ENCODE assay signal across 35 cellular contexts in genomic region chr13:33405371-33405770, GRCh38.
"Had no signal": no experiment of that assay in that cellular context is flagged by ENCODE, and none has a peak within 500 bp of the region (broad histone marks: within the 10 kb centered on the region; RNA-seq: fewer than 3 reads in every experiment).

No MANE protein-coding gene starts in this region.

- ATAC-seq: activated CD4-positive, alpha-beta T cell treated with anti-CD3 and anti-CD28 coated beads for 36 hours; activated CD4-positive, CD25-positive, alpha-beta regulatory T cell treated with anti-CD3 and anti-CD28 coated beads, Interleukin-2, amount 50 U/mL, for 24 hours; activated CD8-positive, alpha-beta memory T cell treated with anti-CD3 and anti-CD28 coated beads, Interleukin-2, amount 10 ng/mL, durations not matched to agents 7 days and 5 days; activated CD8-positive, alpha-beta T cell treated with anti-CD3 and anti-CD28 coated beads, Interleukin-2, amount 10 ng/mL, durations not matched to agents 7 days and 5 days; activated naive CD8-positive, alpha-beta T cell treated with anti-CD3 and anti-CD28 coated beads, Interleukin-2, amount 50 U/mL, for 24 hours; T-helper 17 cell; WTC11 had no signal

- H3K36me3 Mint-ChIP-seq: activated CD8-positive, alpha-beta memory T cell treated with anti-CD3 and anti-CD28 coated beads, Interleukin-2, amount 10 ng/mL, durations not matched to agents 7 days and 5 days; activated naive CD4-positive, alpha-beta T cell treated with anti-CD3 and anti-CD28 coated beads, Interleukin-2, amount 10 ng/mL, durations not matched to agents 7 days and 5 days; activated naive CD4-positive, alpha-beta T cell treated with anti-CD3 and anti-CD28 coated beads, Interleukin-2, amount 50 U/mL, for 24 hours; activated naive CD8-positive, alpha-beta T cell; activated naive CD8-positive, alpha-beta T cell treated with anti-CD3 and anti-CD28 coated beads, Interleukin-2, amount 10 ng/mL, durations not matched to agents 7 days and 5 days; brain; WTC11 had no signal

- H3K4me1 ChIP-seq: ascending aorta had no signal

- H3K9me3 Mint-ChIP-seq: activated CD4-positive, alpha-beta memory T cell treated with anti-CD3 and anti-CD28 coated beads, Interleukin-2, amount 10 ng/mL, durations not matched to agents 7 days and 5 days; activated CD4-positive, alpha-beta T cell treated with anti-CD3 and anti-CD28 coated beads, Interleukin-2, amount 10 ng/mL, durations not matched to agents 7 days and 5 days; activated naive CD4-positive, alpha-beta T cell treated with anti-CD3 and anti-CD28 coated beads, Interleukin-2, amount 10 ng/mL, durations not matched to agents 7 days and 5 days; activated naive CD4-positive, alpha-beta T cell treated with anti-CD3 and anti-CD28 coated beads, Interleukin-2, amount 50 U/mL, for 24 hours; activated naive CD8-positive, alpha-beta T cell treated with anti-CD3 and anti-CD28 coated beads, Interleukin-2, amount 10 ng/mL, durations not matched to agents 7 days and 5 days; activated naive CD8-positive, alpha-beta T cell treated with anti-CD3 and anti-CD28 coated beads, Interleukin-2, amount 50 U/mL, for 24 hours; activated T-cell treated with anti-CD3 and anti-CD28 coated beads, Interleukin-2, amount 50 U/mL, for 24 hours; activated T-helper 2 cell treated with anti-CD3 and anti-CD28 coated beads, Interferon-gamma antibody, Interleukin-2, Interleukin-4, amounts not matched to agents 10 μg/mL and 5 μg/mL and 100 μg/mL, durations not matched to agents 14 hours and 24 hours and 36 hours; brain; central memory CD8-positive, alpha-beta T cell; WTC11 had no signal

- H3K27me3 Mint-ChIP-seq: activated CD4-positive, alpha-beta memory T cell treated with anti-CD3 and anti-CD28 coated beads, Interleukin-2, amount 10 ng/mL, durations not matched to agents 7 days and 5 days; activated CD4-positive, alpha-beta T cell treated with anti-CD3 and anti-CD28 coated beads, Interleukin-2, amount 10 ng/mL, durations not matched to agents 7 days and 5 days; activated CD8-positive, alpha-beta memory T cell treated with anti-CD3 and anti-CD28 coated beads, Interleukin-2, amount 10 ng/mL, durations not matched to agents 7 days and 5 days; activated naive CD8-positive, alpha-beta T cell treated with anti-CD3 and anti-CD28 coated beads, Interleukin-2, amount 10 ng/mL, durations not matched to agents 7 days and 5 days; brain had no signal

- DNase-seq: activated CD4-positive, alpha-beta memory T cell treated with anti-CD3 and anti-CD28 coated beads, Interleukin-2, amount 10 ng/mL, durations not matched to agents 7 days and 5 days; activated CD4-positive, alpha-beta T cell treated with anti-CD3 and anti-CD28 coated beads for 1 hour; activated CD4-positive, alpha-beta T cell treated with anti-CD3 and anti-CD28 coated beads for 36 hours; activated CD4-positive, alpha-beta T cell treated with anti-CD3 and anti-CD28 coated beads for 48 hours; activated CD4-positive, alpha-beta T cell treated with anti-CD3 and anti-CD28 coated beads, Interleukin-2, amount 10 ng/mL, durations not matched to agents 7 days and 5 days; activated CD4-positive, alpha-beta T cell treated with anti-CD3 and anti-CD28 coated beads, Interleukin-2, amount 50 U/mL, for 48 hours; activated CD4-positive, CD25-positive, alpha-beta regulatory T cell; activated CD8-positive, alpha-beta memory T cell treated with anti-CD3 and anti-CD28 coated beads for 24 hours; activated CD8-positive, alpha-beta memory T cell treated with anti-CD3 and anti-CD28 coated beads, Interleukin-2, amount 10 ng/mL, durations not matched to agents 7 days and 5 days; activated CD8-positive, alpha-beta memory T cell treated with anti-CD3 and anti-CD28 coated beads, Interleukin-2, amount 50 U/mL, for 48 hours; activated CD8-positive, alpha-beta T cell treated with anti-CD3 and anti-CD28 coated beads, Interleukin-2, amount 10 ng/mL, durations not matched to agents 7 days and 5 days; activated effector memory CD4-positive, alpha-beta T cell treated with Interleukin-2 at 50 U/mL for 16 hours; activated gamma-delta T cell; activated naive CD4-positive, alpha-beta T cell treated with anti-CD3 and anti-CD28 coated beads, Interleukin-2, amount 10 ng/mL, durations not matched to agents 7 days and 5 days; activated naive CD4-positive, alpha-beta T cell treated with Interleukin-2 at 50 U/mL for 16 hours; activated naive CD8-positive, alpha-beta T cell treated with anti-CD3 and anti-CD28 coated beads, Interleukin-2, amount 10 ng/mL, durations not matched to agents 7 days and 5 days; activated naive CD8-positive, alpha-beta T cell treated with anti-CD3 and anti-CD28 coated beads, Interleukin-2, amount 50 U/mL, for 24 hours; activated T-cell treated with anti-CD3 and anti-CD28 coated beads, Interleukin-2, amount 50 U/mL, for 24 hours; activated T-cell treated with anti-CD3 and anti-CD28 coated beads, Interleukin-2, amount 50 U/mL, for 48 hours; amygdala; anterior cingulate cortex; caudate nucleus; cerebellar nuclear complex; T-helper 17 cell; T1000; WERI-Rb-1 had no signal

- H3K27ac Mint-ChIP-seq: activated CD4-positive, alpha-beta memory T cell treated with anti-CD3 and anti-CD28 coated beads, Interleukin-2, amount 10 ng/mL, durations not matched to agents 7 days and 5 days; activated CD4-positive, alpha-beta T cell treated with anti-CD3 and anti-CD28 coated beads for 36 hours; activated CD4-positive, alpha-beta T cell treated with anti-CD3 and anti-CD28 coated beads, Interleukin-2, amount 10 ng/mL, durations not matched to agents 7 days and 5 days; activated CD8-positive, alpha-beta memory T cell treated with anti-CD3 and anti-CD28 coated beads, Interleukin-2, amount 10 ng/mL, durations not matched to agents 7 days and 5 days; activated CD8-positive, alpha-beta T cell treated with anti-CD3 and anti-CD28 coated beads, Interleukin-2, amount 10 ng/mL, durations not matched to agents 7 days and 5 days; activated naive CD4-positive, alpha-beta T cell treated with anti-CD3 and anti-CD28 coated beads, Interleukin-2, amount 10 ng/mL, durations not matched to agents 7 days and 5 days; activated naive CD4-positive, alpha-beta T cell treated with anti-CD3 and anti-CD28 coated beads, Interleukin-2, amount 50 U/mL, for 24 hours; activated naive CD8-positive, alpha-beta T cell; activated naive CD8-positive, alpha-beta T cell treated with anti-CD3 and anti-CD28 coated beads, Interleukin-2, amount 10 ng/mL, durations not matched to agents 7 days and 5 days; activated naive CD8-positive, alpha-beta T cell treated with anti-CD3 and anti-CD28 coated beads, Interleukin-2, amount 50 U/mL, for 24 hours; activated T-cell treated with anti-CD3 and anti-CD28 coated beads, Interleukin-2, amount 50 U/mL, for 24 hours; activated T-helper 2 cell treated with anti-CD3 and anti-CD28 coated beads, Interferon-gamma antibody, Interleukin-2, Interleukin-4, amounts not matched to agents 10 μg/mL and 5 μg/mL and 100 μg/mL, durations not matched to agents 14 hours and 24 hours and 36 hours; brain; T-helper 17 cell; WTC11 had no signal

- H3K36me3 ChIP-seq: ascending aorta, cardiac muscle cell, WERI-Rb-1 had no signal

- H3K9me3 ChIP-seq: ascending aorta had no signal

- H3K4me1 Mint-ChIP-seq: activated CD4-positive, alpha-beta T cell treated with anti-CD3 and anti-CD28 coated beads for 36 hours; activated naive CD4-positive, alpha-beta T cell treated with anti-CD3 and anti-CD28 coated beads, Interleukin-2, amount 10 ng/mL, durations not matched to agents 7 days and 5 days; activated naive CD4-positive, alpha-beta T cell treated with anti-CD3 and anti-CD28 coated beads, Interleukin-2, amount 50 U/mL, for 24 hours; activated naive CD8-positive, alpha-beta T cell treated with anti-CD3 and anti-CD28 coated beads, Interleukin-2, amount 50 U/mL, for 24 hours; central memory CD8-positive, alpha-beta T cell had no signal

- H3K4me3 ChIP-seq: ascending aorta, cardiac muscle cell had no signal

- H3K27ac ChIP-seq: ascending aorta, cardiac muscle cell, WERI-Rb-1 had no signal

- H3K27me3 ChIP-seq: ascending aorta, cardiac muscle cell had no signal

- H3K4me3 Mint-ChIP-seq: activated CD4-positive, alpha-beta memory T cell treated with anti-CD3 and anti-CD28 coated beads, Interleukin-2, amount 10 ng/mL, durations not matched to agents 7 days and 5 days; activated CD4-positive, alpha-beta T cell treated with anti-CD3 and anti-CD28 coated beads for 36 hours; activated CD4-positive, alpha-beta T cell treated with anti-CD3 and anti-CD28 coated beads, Interleukin-2, amount 10 ng/mL, durations not matched to agents 7 days and 5 days; activated CD8-positive, alpha-beta memory T cell treated with anti-CD3 and anti-CD28 coated beads, Interleukin-2, amount 10 ng/mL, durations not matched to agents 7 days and 5 days; activated CD8-positive, alpha-beta T cell treated with anti-CD3 and anti-CD28 coated beads, Interleukin-2, amount 10 ng/mL, durations not matched to agents 7 days and 5 days; activated naive CD4-positive, alpha-beta T cell treated with anti-CD3 and anti-CD28 coated beads, Interleukin-2, amount 10 ng/mL, durations not matched to agents 7 days and 5 days; activated naive CD4-positive, alpha-beta T cell treated with anti-CD3 and anti-CD28 coated beads, Interleukin-2, amount 50 U/mL, for 24 hours; activated naive CD8-positive, alpha-beta T cell; activated naive CD8-positive, alpha-beta T cell treated with anti-CD3 and anti-CD28 coated beads, Interleukin-2, amount 10 ng/mL, durations not matched to agents 7 days and 5 days; activated naive CD8-positive, alpha-beta T cell treated with anti-CD3 and anti-CD28 coated beads, Interleukin-2, amount 50 U/mL, for 24 hours; activated T-cell treated with anti-CD3 and anti-CD28 coated beads, Interleukin-2, amount 50 U/mL, for 24 hours; brain; central memory CD8-positive, alpha-beta T cell; T-helper 17 cell; WTC11 had no signal
